Comparison of ENCODE assay signal across 22 cellular contexts in genomic region chr7:95002726-95003125, GRCh38.
"Had no signal": no experiment of that assay in that cellular context is flagged by ENCODE, and none has a peak within 500 bp of the region (broad histone marks: within the 10 kb centered on the region; RNA-seq: fewer than 3 reads in every experiment).

No MANE protein-coding gene starts in this region.

- H3K27me3 ChIP-seq: body of pancreas, dorsolateral prefrontal cortex, hepatocyte, neural progenitor cell, thyroid gland had no signal

- DNase-seq: activated CD4-positive, alpha-beta memory T cell treated with anti-CD3 and anti-CD28 coated beads for 36 hours; activated CD4-positive, alpha-beta T cell treated with anti-CD3 and anti-CD28 coated beads for 36 hours; activated gamma-delta T cell treated with Interleukin-2 at 50 U/mL for 16 hours; activated T-cell treated with anti-CD3 and anti-CD28 coated beads for 4 hours; amniotic stem cell; body of pancreas; dorsolateral prefrontal cortex; foreskin fibroblast; left cardiac atrium; mammary epithelial cell; midbrain; stimulated activated CD4-positive, alpha-beta T cell treated with anti-CD3 and anti-CD28 coated beads, Interleukin-12 subunit alpha, Interleukin-12 subunit beta, amount 100 ng/mL, for 4 hours; stimulated activated CD4-positive, alpha-beta T cell treated with anti-CD3 and anti-CD28 coated beads, Interleukin-1b, Interleukin-23, amount 100 ng/mL, for 48 hours; stimulated activated CD8-positive, alpha-beta memory T cell treated with anti-CD3 and anti-CD28 coated beads, Interleukin-4, amount 100 ng/mL, for 48 hours; stimulated activated naive CD4-positive, alpha-beta T cell; thyroid gland had no signal

- H3K36me3 Mint-ChIP-seq: activated CD4-positive, alpha-beta memory T cell treated with anti-CD3 and anti-CD28 coated beads for 36 hours; activated naive CD8-positive, alpha-beta T cell; neural progenitor cell had no signal

- H3K27ac Mint-ChIP-seq: activated CD4-positive, alpha-beta memory T cell treated with anti-CD3 and anti-CD28 coated beads for 36 hours; activated CD4-positive, alpha-beta T cell treated with anti-CD3 and anti-CD28 coated beads for 36 hours; activated naive CD8-positive, alpha-beta T cell; activated T-helper 1 cell treated with anti-CD3 and anti-CD28 coated beads, Interleukin-12 subunit alpha, Interleukin-12 subunit beta, Interleukin-2, Interleukin-4 antibody, amounts not matched to agents 30 ng/mL and 10 ng/mL and 1 ng/mL, durations not matched to agents 14 hours and 24 hours and 36 hours; neural progenitor cell; progenitor cell of endocrine pancreas had no signal

- H3K27ac ChIP-seq: dorsolateral prefrontal cortex, epithelial cell of prostate, hepatocyte, neural progenitor cell, thyroid gland had no signal

- H3K4me3 ChIP-seq: body of pancreas, dorsolateral prefrontal cortex, hepatocyte, neural progenitor cell, thyroid gland had no signal

- ATAC-seq: activated CD4-positive, alpha-beta T cell treated with anti-CD3 and anti-CD28 coated beads for 36 hours; body of pancreas; left cardiac atrium had no signal

- H3K4me1 Mint-ChIP-seq: activated CD4-positive, alpha-beta T cell treated with anti-CD3 and anti-CD28 coated beads for 36 hours had no signal

- H3K27me3 Mint-ChIP-seq: activated CD4-positive, alpha-beta memory T cell treated with anti-CD3 and anti-CD28 coated beads for 36 hours; activated CD4-positive, alpha-beta T cell treated with anti-CD3 and anti-CD28 coated beads for 36 hours; activated naive CD8-positive, alpha-beta T cell; progenitor cell of endocrine pancreas had no signal

- H3K9me3 ChIP-seq: body of pancreas, thyroid gland had no signal

- H3K36me3 ChIP-seq: neural progenitor cell, thyroid gland had no signal

- H3K4me3 Mint-ChIP-seq: activated CD4-positive, alpha-beta memory T cell treated with anti-CD3 and anti-CD28 coated beads for 36 hours; activated CD4-positive, alpha-beta T cell treated with anti-CD3 and anti-CD28 coated beads for 36 hours; activated naive CD8-positive, alpha-beta T cell; activated T-helper 1 cell treated with anti-CD3 and anti-CD28 coated beads, Interleukin-12 subunit alpha, Interleukin-12 subunit beta, Interleukin-2, Interleukin-4 antibody, amounts not matched to agents 30 ng/mL and 10 ng/mL and 1 ng/mL, durations not matched to agents 14 hours and 24 hours and 36 hours; neural progenitor cell had no signal

- H3K9me3 Mint-ChIP-seq: activated CD4-positive, alpha-beta memory T cell treated with anti-CD3 and anti-CD28 coated beads for 36 hours; activated T-helper 1 cell treated with anti-CD3 and anti-CD28 coated beads, Interleukin-12 subunit alpha, Interleukin-12 subunit beta, Interleukin-2, Interleukin-4 antibody, amounts not matched to agents 30 ng/mL and 10 ng/mL and 1 ng/mL, durations not matched to agents 14 hours and 24 hours and 36 hours; neural progenitor cell had no signal
